Comparison of ENCODE assay signal across 24 cellular contexts in genomic region chr7:155715406-155715805, GRCh38.
"Had no signal": no experiment of that assay in that cellular context is flagged by ENCODE, and none has a peak within 500 bp of the region (broad histone marks: within the 10 kb centered on the region; RNA-seq: fewer than 3 reads in every experiment).

No MANE protein-coding gene starts in this region.

- DNase-seq: activated CD4-positive, alpha-beta memory T cell treated with anti-CD3 and anti-CD28 coated beads for 36 hours; activated CD4-positive, alpha-beta T cell treated with anti-CD3 and anti-CD28 coated beads for 4 hours; activated CD4-positive, CD25-positive, alpha-beta regulatory T cell; activated effector memory CD4-positive, alpha-beta T cell treated with anti-CD3 and anti-CD28 coated beads, Interleukin-2, amount 50 U/mL, for 16 hours; aorta; brain microvascular endothelial cell; central memory CD4-positive, alpha-beta T cell; dermis blood vessel endothelial cell; effector memory CD4-positive, alpha-beta T cell; foreskin keratinocyte; kidney glomerular epithelial cell; left ventricle myocardium superior; mesenchymal stem cell; occipital lobe; posterior cingulate gyrus; sigmoid colon; stimulated activated CD4-positive, alpha-beta T cell treated with anti-CD3 and anti-CD28 coated beads, Interleukin-4, amount 100 ng/mL, for 24 hours; substantia nigra; T1000; thyroid gland; upper lobe of right lung had no signal

- ATAC-seq: foreskin keratinocyte had no signal

- H3K27ac Mint-ChIP-seq: activated CD4-positive, alpha-beta memory T cell treated with anti-CD3 and anti-CD28 coated beads for 36 hours; activated naive CD4-positive, alpha-beta T cell treated with anti-CD3 and anti-CD28 coated beads, Interleukin-2, amount 50 U/mL, for 24 hours; stimulated activated naive CD8-positive, alpha-beta T cell treated with anti-CD3 and anti-CD28 coated beads, Interleukin-15, Interleukin-2, amounts not matched to agents 100 ng/mL and 50 ng/mL, for 24 hours had no signal

- H3K9me3 ChIP-seq: sigmoid colon, thyroid gland, upper lobe of right lung had no signal

- H3K4me3 ChIP-seq: sigmoid colon, thyroid gland, upper lobe of right lung had no signal

- H3K4me1 ChIP-seq: foreskin keratinocyte, sigmoid colon, thyroid gland, upper lobe of right lung had no signal

- H3K4me1 Mint-ChIP-seq: neural crest cell had no signal

- H3K9me3 Mint-ChIP-seq: activated CD4-positive, alpha-beta memory T cell treated with anti-CD3 and anti-CD28 coated beads for 36 hours; activated naive CD4-positive, alpha-beta T cell treated with anti-CD3 and anti-CD28 coated beads, Interleukin-2, amount 50 U/mL, for 24 hours; neural crest cell; stimulated activated naive CD8-positive, alpha-beta T cell treated with anti-CD3 and anti-CD28 coated beads, Interleukin-15, Interleukin-2, amounts not matched to agents 100 ng/mL and 50 ng/mL, for 24 hours had no signal

- H3K27me3 ChIP-seq: brain microvascular endothelial cell, foreskin keratinocyte, sigmoid colon, thyroid gland, upper lobe of right lung had no signal

- H3K27ac ChIP-seq: brain microvascular endothelial cell, foreskin keratinocyte, sigmoid colon, thyroid gland, upper lobe of right lung had no signal

- H3K4me3 Mint-ChIP-seq: activated CD4-positive, alpha-beta memory T cell treated with anti-CD3 and anti-CD28 coated beads for 36 hours; activated naive CD4-positive, alpha-beta T cell treated with anti-CD3 and anti-CD28 coated beads, Interleukin-2, amount 50 U/mL, for 24 hours; neural crest cell; stimulated activated naive CD8-positive, alpha-beta T cell treated with anti-CD3 and anti-CD28 coated beads, Interleukin-15, Interleukin-2, amounts not matched to agents 100 ng/mL and 50 ng/mL, for 24 hours had no signal

- H3K27me3 Mint-ChIP-seq: activated CD4-positive, alpha-beta memory T cell treated with anti-CD3 and anti-CD28 coated beads for 36 hours; activated naive CD4-positive, alpha-beta T cell treated with anti-CD3 and anti-CD28 coated beads, Interleukin-2, amount 50 U/mL, for 24 hours; stimulated activated naive CD8-positive, alpha-beta T cell treated with anti-CD3 and anti-CD28 coated beads, Interleukin-15, Interleukin-2, amounts not matched to agents 100 ng/mL and 50 ng/mL, for 24 hours had no signal
